ENCODE assay signal across 8 cellular contexts in genomic region chr10:128463991-128464755, GRCh38.
A peak's percentile ranks its signal among the peaks of the same experiment; 100 is the strongest.
DNase-seq lines count a peak whose midpoint lies in the region; ATAC-seq, FAIRE-seq and TF ChIP-seq lines count a peak whose summit lies in the region.

No MANE protein-coding gene starts in this region.

- intact Hi-C loops in A673 (cut with micrococcal nuclease; ENCODE audit: unreplicated experiment), result no loop called here

- H3K4me2 ChIP-seq in GM23338, result no peak overlapping the region

- H4K20me1 ChIP-seq in GM23338 (replicated peaks; ENCODE audit: insufficient read depth), result no peaks in the 10 kb centered on the region

- peak; percentile 64 for DNase-seq in A673 (ENCODE audit: low spot score)
- DNase-seq in GM23338 (ENCODE audit: low spot score), result peak; percentile 67
- DNase-seq in adipocyte (ENCODE audit: low read depth), result peak; percentile 9
- peak; percentile 18 for DNase-seq in kidney tubule cell (ENCODE audit: low spot score)
- DNase-seq in frontal cortex (ENCODE audit: low spot score in 2 of 2), result no peak

- POLR2A ChIA-PET in A673 (lab: Charles Lee; ENCODE audit: low non-redundant PET), result interaction anchor here (0.8 kb wide), 1 partner anchor 74 kb away, joined by 5 read pairs; no protein-coding TSS in a partner anchor

- H3K4me1 Mint-ChIP-seq in GM23338, result peaks cover 10% of the 10 kb centered on the region

- H3K36me3 ChIP-seq in A673 (ENCODE audit: insufficient read depth, low read length, poor library complexity, severe bottlenecking) (no peaks in the 10 kb centered on the region), GM23338 (ENCODE audit: insufficient read depth) (no peaks in the 10 kb centered on the region; the same call in 1 of the 2 replicates), adipocyte (ENCODE audit: control insufficient read depth, insufficient read depth, low read length, severe bottlenecking) (no peaks in the 10 kb centered on the region)

- no peak for ATAC-seq in GM23338
- no peak for ATAC-seq in GM21515 (IDR thresholded peaks at IDR 0.05; ENCODE audit: unreplicated experiment)
- ATAC-seq in GM21786 (IDR thresholded peaks at IDR 0.05; ENCODE audit: unreplicated experiment), result no peak
- ATAC-seq in HG03039 (IDR thresholded peaks at IDR 0.05; ENCODE audit: unreplicated experiment), result no peak

- H3K27ac ChIP-seq in A673 (ENCODE audit: low read depth, low read length, poor library complexity, severe bottlenecking) (no peak overlapping the region), GM23338 (ENCODE audit: low read depth) (no peak overlapping the region)

- H3K9me3 ChIP-seq in A673 (ENCODE audit: low read depth, low read length, poor library complexity, severe bottlenecking) (no peaks in the 10 kb centered on the region), adipocyte (ENCODE audit: control insufficient read depth, low read length) (no peaks in the 10 kb centered on the region)

- H3K36me3 Mint-ChIP-seq in GM23338 (ENCODE audit: low read depth), result no peaks in the 10 kb centered on the region

- BruUV-seq in A673 (replicated peaks; lab: Mats Ljungman, UMichigan), result no TSS peak

- H3K9ac ChIP-seq in adipocyte (ENCODE audit: low read length), result no peak overlapping the region

- H3K9me2 ChIP-seq in GM23338 (ENCODE audit: insufficient read depth), result no peaks in the 10 kb centered on the region

- no peak overlapping the region for H3K27ac Mint-ChIP-seq in GM23338

- H3K27me3 Mint-ChIP-seq in GM23338 (ENCODE audit: insufficient read depth, low read depth, poor library complexity), result peaks cover 14% of the 10 kb centered on the region

- no peaks in the 10 kb centered on the region for H3K79me2 ChIP-seq in GM23338 (replicated peaks; ENCODE audit: insufficient read depth)

- FAIRE-seq in frontal cortex (lab: Jason Lieb, UNC), result no peak

- no peak overlapping the region for H3K4me3 Mint-ChIP-seq in GM23338

- TF ChIP-seq CTCF in A673 (conservative IDR thresholded peaks at IDR 0.05; ENCODE audit: low read depth, low read length) (no peak), GM23338 (conservative IDR thresholded peaks at IDR 0.05; ENCODE audit: low read depth in 2 of 2) (no peak)

- H2AFZ ChIP-seq in GM23338, result no peak overlapping the region

- H3K4me3 ChIP-seq in A673 (ENCODE audit: low read depth, low read length, poor library complexity, severe bottlenecking) (no peak overlapping the region), GM23338 (no peak overlapping the region), adipocyte (ENCODE audit: low read length) (no peak overlapping the region)

- CTCF ChIA-PET in A673 (lab: Charles Lee), result no interaction called here

- H3K4me1 ChIP-seq in A673 (ENCODE audit: insufficient read depth, low read length, poor library complexity, severe bottlenecking) (no peaks in the 10 kb centered on the region), GM23338 (ENCODE audit: insufficient read depth) (no peaks in the 10 kb centered on the region), adipocyte (ENCODE audit: control insufficient read depth, insufficient read depth, low read length) (no peaks in the 10 kb centered on the region)

- peaks cover 3% of the 10 kb centered on the region for H3F3A ChIP-seq in GM23338 (replicated peaks; ENCODE audit: low read depth)

- peaks cover 12% of the 10 kb centered on the region for H3K9me3 Mint-ChIP-seq in GM23338

- peaks cover 22% of the 10 kb centered on the region for H3K27me3 ChIP-seq in A673 (replicated peaks; ENCODE audit: insufficient read depth, low read depth, low read length, poor library complexity)
- no peaks in the 10 kb centered on the region for H3K27me3 ChIP-seq in GM23338 (ENCODE audit: insufficient read depth)
- H3K27me3 ChIP-seq in adipocyte (replicated peaks; ENCODE audit: control insufficient read depth, insufficient read depth, low read length), result no peaks in the 10 kb centered on the region

TF ChIP-seq in GM23338, 12 proteins besides CTCF, POLR2A, EP300 and RAD21:
- no peak for TF ChIP-seq NANOG (IDR thresholded peaks at IDR 0.05; ENCODE audit: borderline replicate concordance)
- no peak for TF ChIP-seq STAT1 (IDR thresholded peaks at IDR 0.05; ENCODE audit: unreplicated experiment)
- TF ChIP-seq EZH2phosphoT487 (IDR thresholded peaks at IDR 0.05; ENCODE audit: unreplicated experiment), result no peak
- no peak for TF ChIP-seq ZNF462 (CRISPR knock-in tag; IDR thresholded peaks at IDR 0.05)
- TF ChIP-seq CREB1 (CRISPR knock-in tag; IDR thresholded peaks at IDR 0.05; ENCODE audit: low read depth), result no peak
- no peak for TF ChIP-seq ETS1 (IDR thresholded peaks at IDR 0.05)
- no peak for TF ChIP-seq JUNB (IDR thresholded peaks at IDR 0.05; ENCODE audit: unreplicated experiment)
- no peak for TF ChIP-seq POLR2AphosphoS5 (IDR thresholded peaks at IDR 0.05; ENCODE audit: low read depth)
- TF ChIP-seq ZNF114 (CRISPR knock-in tag; IDR thresholded peaks at IDR 0.05), result no peak
- TF ChIP-seq EZH2 (IDR thresholded peaks at IDR 0.05; ENCODE audit: low read depth, unreplicated experiment), result no peak

Comparison
In these comparisons a context has a peak if more than half of its experiments do, and no peak if none do; other contexts are left out.
1. DNase-seq: peak in A673 (single experiment), GM23338 (single experiment), adipocyte (single experiment) and kidney tubule cell (single experiment); none in frontal cortex (0 of 2).